8 cellular contexts compared by ENCODE assay signal in genomic region chr6:33633462-33634158, GRCh38. TPM values are rescaled to one million over a fixed set of nuclear protein-coding genes. Genes with fewer than 3 reads are reported as not detected.
DNase-seq lines count a peak whose midpoint lies in the region; ATAC-seq and TF ChIP-seq lines count a peak whose summit lies in the region.

No MANE protein-coding gene starts in this region.

- ATAC-seq in HG03108 (IDR thresholded peaks at IDR 0.05; ENCODE audit: unreplicated experiment) = peak; percentile 58
- ATAC-seq in omental fat pad (ENCODE audit: low FRiP score) = peak; percentile 75
- peak; percentile 81 for ATAC-seq in upper lobe of right lung

- DNase-seq in NCI-H1436 (lab: John Stamatoyannopoulos, UW) (peak; percentile 8), NCI-H1436 treated with DMSO at 0.1 percent for 48 hours (lab: John Stamatoyannopoulos, UW) (no peak), Peyer's patch (peak; percentile 56 to 89 (median 86)), germinal center (ENCODE audit: low spot score) (peak; percentile 79), omental fat pad (ENCODE audit: low spot score) (no peak), upper lobe of right lung (peak; percentile 91)
- DNase-seq in activated gamma-delta T cell treated with anti-CD3 and anti-CD28 coated beads, Interleukin-2, amount 50 U/mL, for 16 hours (ENCODE audit: low read depth) = peak; percentile 21

- H3K27ac ChIP-seq in Peyer's patch (peak overlapping the region; percentile 57 to 92 (median 76)), upper lobe of right lung (peak overlapping the region; percentile 68)

- TF ChIP-seq CTCF in Peyer's patch (IDR thresholded peaks at IDR 0.05) (peak in 1 of 6 experiments; percentile 4), omental fat pad (IDR thresholded peaks at IDR 0.05) (no peak), upper lobe of right lung (IDR thresholded peaks at IDR 0.05) (no peak)

- peak; percentile 34 to 73 for TF ChIP-seq POLR2A in Peyer's patch (IDR thresholded peaks at IDR 0.05)

- intact Hi-C loops in upper lobe of right lung (cut with DNase I) = no loop called here

- H3K27me3 ChIP-seq in Peyer's patch = no peaks in the 10 kb centered on the region
- no peaks in the 10 kb centered on the region for H3K27me3 ChIP-seq in upper lobe of right lung

- no peaks in the 10 kb centered on the region for H3K9me3 ChIP-seq in Peyer's patch
- no peaks in the 10 kb centered on the region for H3K9me3 ChIP-seq in upper lobe of right lung

- H3K4me1 ChIP-seq in Peyer's patch = peaks cover 0 to 39% (median 23%) of the 10 kb centered on the region in 4 donors
- H3K4me1 ChIP-seq in upper lobe of right lung = peaks cover 38% of the 10 kb centered on the region

- H3K4me3 ChIP-seq in Peyer's patch = peak overlapping the region; percentile 31 to 58 (median 56)
- H3K4me3 ChIP-seq in upper lobe of right lung = peak overlapping the region; percentile 50

- H3K36me3 ChIP-seq in Peyer's patch (no peaks in the 10 kb centered on the region), upper lobe of right lung (no peaks in the 10 kb centered on the region)

RNA-seq across cellular contexts. Expression of gene ITPR3, which starts 12.5 kb away (rescaled TPM):
- total RNA-seq in Peyer's patch (100 to 1,000 TPM; 139 to 250 (median 182) TPM), omental fat pad (10 to 100 TPM; 25.7 to 62.0 (median 35.9) TPM), upper lobe of right lung (111 TPM)

RNA-seq across cellular contexts. Expression of gene BAK1, which starts 53.5 kb away (rescaled TPM):
- total RNA-seq in Peyer's patch (10 to 100 TPM; 28.9 to 71.7 (median 66.3) TPM), omental fat pad (10 to 100 TPM in 3 of 4 donors, 1 to 10 TPM in 1; 6.9 to 22.7 (median 10.9) TPM), upper lobe of right lung (19.1 TPM)

Comparison
In these comparisons a context has a peak if more than half of its experiments do, and no peak if none do; other contexts are left out.
1. DNase-seq: peak in NCI-H1436 (single experiment), Peyer's patch (3 of 3), activated gamma-delta T cell treated with anti-CD3 and anti-CD28 coated beads, Interleukin-2, amount 50 U/mL, for 16 hours (single experiment), germinal center (single experiment) and upper lobe of right lung (single experiment); none in NCI-H1436 treated with DMSO at 0.1 percent for 48 hours (single experiment) and omental fat pad (single experiment).
2. Peak in every context shown above with its lines, with median percentiles within 50 percentile points of each other: ATAC-seq.